Comparison of ENCODE assay signal across 21 cellular contexts in genomic region chr5:134537297-134537696, GRCh38. TPM values are rescaled to one million over a fixed set of nuclear protein-coding genes. Genes with fewer than 3 reads are reported as not detected.
A peak's percentile ranks its signal among the peaks of the same experiment; 100 is the strongest.
DNase-seq lines count a peak whose midpoint lies in the region; ATAC-seq lines count a peak whose summit lies in the region.
"Had no signal": no experiment of that assay in that cellular context is flagged by ENCODE, and none has a peak within 500 bp of the region (broad histone marks: within the 10 kb centered on the region; RNA-seq: fewer than 3 reads in every experiment).

No MANE protein-coding gene starts in this region.

- H3K27ac Mint-ChIP-seq in activated CD4-positive, alpha-beta T cell treated with anti-CD3 and anti-CD28 coated beads, Interleukin-2, amount 10 ng/mL, durations not matched to agents 7 days and 5 days: peak overlapping the region; percentile 23
- H3K27ac Mint-ChIP-seq in activated naive CD8-positive, alpha-beta T cell treated with anti-CD3 and anti-CD28 coated beads, Interleukin-2, amount 10 ng/mL, durations not matched to agents 7 days and 5 days: peak overlapping the region; percentile 57
- H3K27ac Mint-ChIP-seq in stimulated activated effector memory CD8-positive, alpha-beta T cell treated with anti-CD3 and anti-CD28 coated beads, Interleukin-12 subunit alpha, Interleukin-12 subunit beta, amount 100 ng/mL, for 72 hours: peak overlapping the region; percentile 87
- H3K27ac Mint-ChIP-seq: neural progenitor cell had no signal

- in situ Hi-C loops in KBM-7 (cut with MboI; ENCODE audit: low pct_unique_long_range_greater_than_20kb, low sequenced_read_pairs): no loop called here

- H3K9me3 Mint-ChIP-seq in activated CD4-positive, alpha-beta T cell treated with anti-CD3 and anti-CD28 coated beads, Interleukin-2, amount 10 ng/mL, durations not matched to agents 7 days and 5 days: no peaks in the 10 kb centered on the region
- no peaks in the 10 kb centered on the region for H3K9me3 Mint-ChIP-seq in activated naive CD8-positive, alpha-beta T cell treated with anti-CD3 and anti-CD28 coated beads, Interleukin-2, amount 10 ng/mL, durations not matched to agents 7 days and 5 days
- no peaks in the 10 kb centered on the region for H3K9me3 Mint-ChIP-seq in stimulated activated effector memory CD8-positive, alpha-beta T cell treated with anti-CD3 and anti-CD28 coated beads, Interleukin-12 subunit alpha, Interleukin-12 subunit beta, amount 100 ng/mL, for 72 hours
- H3K9me3 Mint-ChIP-seq: neural progenitor cell had no signal

- H3K27me3 Mint-ChIP-seq in activated CD4-positive, alpha-beta T cell treated with anti-CD3 and anti-CD28 coated beads, Interleukin-2, amount 10 ng/mL, durations not matched to agents 7 days and 5 days: no peaks in the 10 kb centered on the region
- no peaks in the 10 kb centered on the region for H3K27me3 Mint-ChIP-seq in activated naive CD8-positive, alpha-beta T cell treated with anti-CD3 and anti-CD28 coated beads, Interleukin-2, amount 10 ng/mL, durations not matched to agents 7 days and 5 days

- peaks cover 36% of the 10 kb centered on the region for H3K36me3 Mint-ChIP-seq in activated CD4-positive, alpha-beta T cell treated with anti-CD3 and anti-CD28 coated beads, Interleukin-2, amount 10 ng/mL, durations not matched to agents 7 days and 5 days (ENCODE audit: low read depth)
- peaks cover 16% of the 10 kb centered on the region for H3K36me3 Mint-ChIP-seq in activated naive CD8-positive, alpha-beta T cell treated with anti-CD3 and anti-CD28 coated beads, Interleukin-2, amount 10 ng/mL, durations not matched to agents 7 days and 5 days
- H3K36me3 Mint-ChIP-seq in stimulated activated effector memory CD8-positive, alpha-beta T cell treated with anti-CD3 and anti-CD28 coated beads, Interleukin-12 subunit alpha, Interleukin-12 subunit beta, amount 100 ng/mL, for 72 hours: peaks cover 60% of the 10 kb centered on the region
- H3K36me3 Mint-ChIP-seq: neural progenitor cell had no signal

- no peaks in the 10 kb centered on the region for H3K9me3 ChIP-seq in Karpas-422 (ENCODE audit: low read length)
- no peaks in the 10 kb centered on the region for H3K9me3 ChIP-seq in SJCRH30 (replicated peaks)
- H3K9me3 ChIP-seq: A549, HAP-1, MG63 had no signal

- H3K4me2 ChIP-seq in Karpas-422 (ENCODE audit: low read depth, low read length, poor library complexity, severe bottlenecking): no peak overlapping the region
- H3K4me2 ChIP-seq: A549, neural progenitor cell had no signal

- H3K36me3 ChIP-seq in Karpas-422 (ENCODE audit: insufficient read depth, low read length) (peaks cover 42% of the 10 kb centered on the region), SJCRH30 (no peaks in the 10 kb centered on the region)
- H3K36me3 ChIP-seq: neural progenitor cell had no signal

- H3K27me3 ChIP-seq in Karpas-422 (ENCODE audit: low read length) (no peaks in the 10 kb centered on the region), SJCRH30 (0 out of 2 replicates have a peak, but pooled peaks cover 5% of the 10 kb centered on the region)
- H3K27me3 ChIP-seq: MG63, neural progenitor cell had no signal

- no peak overlapping the region for H3K4me3 ChIP-seq in Karpas-422 (ENCODE audit: low read length)
- no peak overlapping the region for H3K4me3 ChIP-seq in SJCRH30
- H3K4me3 ChIP-seq: A549, HAP-1, MG63, neural progenitor cell, skin epidermis had no signal

- peak overlapping the region; percentile 79 for H3K27ac ChIP-seq in Karpas-422 (ENCODE audit: low read length)
- no peak overlapping the region for H3K27ac ChIP-seq in SJCRH30
- H3K27ac ChIP-seq: A549, neural progenitor cell had no signal

- H3K4me1 Mint-ChIP-seq in activated CD4-positive, alpha-beta T cell treated with anti-CD3 and anti-CD28 coated beads, Interleukin-2, amount 10 ng/mL, durations not matched to agents 7 days and 5 days: peaks cover 35% of the 10 kb centered on the region
- peaks cover 46% of the 10 kb centered on the region for H3K4me1 Mint-ChIP-seq in activated naive CD8-positive, alpha-beta T cell treated with anti-CD3 and anti-CD28 coated beads, Interleukin-2, amount 10 ng/mL, durations not matched to agents 7 days and 5 days
- H3K4me1 Mint-ChIP-seq in stimulated activated effector memory CD8-positive, alpha-beta T cell treated with anti-CD3 and anti-CD28 coated beads, Interleukin-12 subunit alpha, Interleukin-12 subunit beta, amount 100 ng/mL, for 72 hours: peaks cover 57% of the 10 kb centered on the region

- POLR2A ChIA-PET in activated CD4-positive, alpha-beta T cell treated with anti-CD3 and anti-CD28 coated beads, Interleukin-2, amount 10 ng/mL, durations not matched to agents 7 days and 5 days (lab: Charles Lee): interaction anchor here (0.6 kb wide), 1 partner anchor 73 kb away, joined by 4 read pairs; no protein-coding TSS in a partner anchor
- POLR2A ChIA-PET in activated naive CD8-positive, alpha-beta T cell treated with anti-CD3 and anti-CD28 coated beads, Interleukin-2, amount 10 ng/mL, durations not matched to agents 7 days and 5 days (lab: Charles Lee): interaction anchor here (1.2 to 2.9 kb wide), 5 partner anchors 8 to 126 kb away, joined by 3 to 12 read pairs (median 7); partner anchors contain the start of gene CDKN2AIPNL

- H2AFZ ChIP-seq in Karpas-422 (ENCODE audit: low read length): no peak overlapping the region
- H2AFZ ChIP-seq: neural progenitor cell had no signal

- no peaks in the 10 kb centered on the region for H3K9me2 ChIP-seq in Karpas-422 (replicated peaks; ENCODE audit: insufficient read depth, low read length)

- ATAC-seq in activated naive CD8-positive, alpha-beta T cell treated with anti-CD3 and anti-CD28 coated beads, Interleukin-2, amount 10 ng/mL, durations not matched to agents 7 days and 5 days (ENCODE audit: low read depth): no peak
- ATAC-seq in stimulated activated effector memory CD8-positive, alpha-beta T cell treated with anti-CD3 and anti-CD28 coated beads, Interleukin-12 subunit alpha, Interleukin-12 subunit beta, amount 100 ng/mL, for 72 hours: no peak

- H3K4me1 ChIP-seq in Karpas-422 (ENCODE audit: low read length) (peaks cover 95% of the 10 kb centered on the region), SJCRH30 (no peaks in the 10 kb centered on the region)
- H3K4me1 ChIP-seq: HAP-1 had no signal

- peaks cover 82% of the 10 kb centered on the region for H3K79me2 ChIP-seq in Karpas-422 (ENCODE audit: low read length)

- DNase-seq in activated CD4-positive, alpha-beta T cell treated with anti-CD3 and anti-CD28 coated beads, Interleukin-2, amount 10 ng/mL, durations not matched to agents 7 days and 5 days: no peak
- no peak for DNase-seq in activated CD4-positive, alpha-beta T cell treated with anti-CD3 and anti-CD28 coated beads for 1 hour
- DNase-seq in Karpas-422 (no peak), KBM-7 (no peak), pons (ENCODE audit: low spot score) (no peak), SJCRH30 (no peak)
- DNase-seq in activated naive CD8-positive, alpha-beta T cell treated with anti-CD3 and anti-CD28 coated beads, Interleukin-2, amount 10 ng/mL, durations not matched to agents 7 days and 5 days: no peak
- DNase-seq in stimulated activated effector memory CD8-positive, alpha-beta T cell treated with anti-CD3 and anti-CD28 coated beads, Interleukin-12 subunit alpha, Interleukin-12 subunit beta, amount 100 ng/mL, for 72 hours (ENCODE audit: low spot score in 2 of 2): no peak
- DNase-seq: C1 segment of cervical spinal cord; dermis blood vessel endothelial cell; DMS153; foreskin fibroblast; MG63; NCI-H748 treated with DMSO at 0.1 percent for 48 hours; stimulated activated CD4-positive, alpha-beta T cell treated with anti-CD3 and anti-CD28 coated beads, Interleukin-4, amount 100 ng/mL, for 1 hour; substantia nigra; T1000 had no signal

- no peak overlapping the region for H3K4me3 Mint-ChIP-seq in activated CD4-positive, alpha-beta T cell treated with anti-CD3 and anti-CD28 coated beads, Interleukin-2, amount 10 ng/mL, durations not matched to agents 7 days and 5 days
- H3K4me3 Mint-ChIP-seq in activated naive CD8-positive, alpha-beta T cell treated with anti-CD3 and anti-CD28 coated beads, Interleukin-2, amount 10 ng/mL, durations not matched to agents 7 days and 5 days: peak overlapping the region; percentile 56
- H3K4me3 Mint-ChIP-seq in stimulated activated effector memory CD8-positive, alpha-beta T cell treated with anti-CD3 and anti-CD28 coated beads, Interleukin-12 subunit alpha, Interleukin-12 subunit beta, amount 100 ng/mL, for 72 hours: no peak overlapping the region
- H3K4me3 Mint-ChIP-seq: neural progenitor cell had no signal

- peaks cover 21% of the 10 kb centered on the region for H4K20me1 ChIP-seq in Karpas-422 (ENCODE audit: insufficient read depth, low read depth, low read length)

- no peak overlapping the region for H3K9ac ChIP-seq in Karpas-422 (ENCODE audit: low read length)
- H3K9ac ChIP-seq: neural progenitor cell had no signal

- CTCF ChIA-PET in activated CD4-positive, alpha-beta T cell treated with anti-CD3 and anti-CD28 coated beads, Interleukin-2, amount 10 ng/mL, durations not matched to agents 7 days and 5 days (lab: Charles Lee): interaction anchor here (1.0 to 2.4 kb wide), 5 partner anchors 10 to 50 kb away, joined by 3 to 21 read pairs (median 7); partner anchors contain the start of gene JADE2

RNA-seq across cellular contexts. Expression of gene JADE2, which starts 11.8 kb away (rescaled TPM):
- 10 to 100 TPM; 92.5 to 93.8 TPM for total RNA-seq in activated CD4-positive, alpha-beta T cell treated with anti-CD3 and anti-CD28 coated beads, Interleukin-2, amount 10 ng/mL, durations not matched to agents 7 days and 5 days
- total RNA-seq in Karpas-422 (2014; rRNA removed; shearing (Covaris generic); ENCODE audit: low replicate concordance): 82.1 and 139 TPM in 2 replicates
- total RNA-seq in activated naive CD8-positive, alpha-beta T cell treated with anti-CD3 and anti-CD28 coated beads, Interleukin-2, amount 10 ng/mL, durations not matched to agents 7 days and 5 days: 100 to 1,000 TPM; 142 to 161 TPM
- total RNA-seq in SJCRH30 (2014; rRNA removed; shearing (Covaris generic)): 0.71 and 1.6 TPM in 2 replicates

Comparison
In these comparisons a context has a peak if more than half of its experiments do, and no peak if none do; other contexts are left out.
1. H3K27ac Mint-ChIP-seq: peak in every context shown above with its lines; median percentile 87 in stimulated activated effector memory CD8-positive, alpha-beta T cell treated with anti-CD3 and anti-CD28 coated beads, Interleukin-12 subunit alpha, Interleukin-12 subunit beta, amount 100 ng/mL, for 72 hours; 57 in activated naive CD8-positive, alpha-beta T cell treated with anti-CD3 and anti-CD28 coated beads, Interleukin-2, amount 10 ng/mL, durations not matched to agents 7 days and 5 days; 23 in activated CD4-positive, alpha-beta T cell treated with anti-CD3 and anti-CD28 coated beads, Interleukin-2, amount 10 ng/mL, durations not matched to agents 7 days and 5 days.
2. RNA of gene JADE2, which starts 11.8 kb away (total RNA-seq): 142 to 161 TPM in activated naive CD8-positive, alpha-beta T cell treated with anti-CD3 and anti-CD28 coated beads, Interleukin-2, amount 10 ng/mL, durations not matched to agents 7 days and 5 days, 92.5 to 93.8 TPM in activated CD4-positive, alpha-beta T cell treated with anti-CD3 and anti-CD28 coated beads, Interleukin-2, amount 10 ng/mL, durations not matched to agents 7 days and 5 days and 82.1 to 139 TPM in Karpas-422; 0.71 to 1.6 TPM in SJCRH30; every median in the first group is over 10 times any median in the second.